Comparison of ENCODE assay signal across 9 cellular contexts in genomic region chr5:6716634-6717149, GRCh38. TPM values are rescaled to one million over a fixed set of nuclear protein-coding genes. Genes with fewer than 3 reads are reported as not detected.
DNase-seq lines count a peak whose midpoint lies in the region; ATAC-seq and TF ChIP-seq lines count a peak whose summit lies in the region.
"Had no signal": no experiment of that assay in that cellular context is flagged by ENCODE, and none has a peak within 500 bp of the region (broad histone marks: within the 10 kb centered on the region; RNA-seq: fewer than 3 reads in every experiment).

No MANE protein-coding gene starts in this region.

- no TSS peak for BruUV-seq in Calu3 (replicated peaks; lab: Mats Ljungman, UMichigan)

- CTCF ChIA-PET in Calu3 (lab: Charles Lee), result no interaction called here

- DNase-seq in Calu3, result no peak
- no peak for DNase-seq in NB4 (ENCODE audit: low read depth)
- no peak for DNase-seq in progenitor cell of endocrine pancreas (ENCODE audit: low spot score, unreplicated experiment)
- DNase-seq in KBM-7, result no peak
- DNase-seq in stimulated activated CD4-positive, alpha-beta T cell treated with anti-CD3 and anti-CD28 coated beads, Interleukin-2, amount 100 ng/mL, for 48 hours, result no peak
- DNase-seq in OCI-M1 (lab: John Stamatoyannopoulos, UW), result no peak

- H3K4me3 Mint-ChIP-seq in Calu3 (ENCODE audit: low read depth, unreplicated experiment) (peak overlapping the region; percentile 78), progenitor cell of endocrine pancreas (ENCODE audit: low read depth) (peak overlapping the region; percentile 82)

- TF ChIP-seq CTCF in Calu3 (IDR thresholded peaks at IDR 0.05; ENCODE audit: unreplicated experiment), result no peak
- TF ChIP-seq CTCF in NB4 (IDR thresholded peaks at IDR 0.05; ENCODE audit: low read depth, low read length), result no peak
- TF ChIP-seq CTCF in progenitor cell of endocrine pancreas (IDR thresholded peaks at IDR 0.05; ENCODE audit: unreplicated experiment), result no peak

- in situ Hi-C loops in KBM-7 (cut with MboI; ENCODE audit: low pct_unique_long_range_greater_than_20kb, low sequenced_read_pairs), result no loop called here

- no peak for TF ChIP-seq POLR2A in NB4 (IDR thresholded peaks at IDR 0.05; ENCODE audit: extremely low read depth, insufficient read length)

- peak overlapping the region; percentile 62 for H3K27ac Mint-ChIP-seq in Calu3 (ENCODE audit: unreplicated experiment)
- H3K27ac Mint-ChIP-seq in progenitor cell of endocrine pancreas, result no peak overlapping the region

- H3K4me1 Mint-ChIP-seq in Calu3 (ENCODE audit: low read depth, unreplicated experiment) (peaks cover 52% of the 10 kb centered on the region), progenitor cell of endocrine pancreas (ENCODE audit: low read depth) (peaks cover 41% of the 10 kb centered on the region)

- H3K36me3 Mint-ChIP-seq in Calu3 (ENCODE audit: insufficient read depth, unreplicated experiment) (peaks cover 35% of the 10 kb centered on the region), progenitor cell of endocrine pancreas (ENCODE audit: insufficient read depth) (no peaks in the 10 kb centered on the region)

- H3K27ac ChIP-seq in ectodermal cell (ENCODE audit: insufficient read depth, low read depth, low read length, poor library complexity, severe bottlenecking), result no peak overlapping the region
- H3K27ac ChIP-seq: prostate gland had no signal

- H3K9me3 ChIP-seq in ectodermal cell (ENCODE audit: control insufficient read depth, low read length), result no peaks in the 10 kb centered on the region
- H3K9me3 ChIP-seq: prostate gland had no signal

- ATAC-seq in GM21381 (IDR thresholded peaks at IDR 0.05; ENCODE audit: unreplicated experiment), result no peak

- WGBS in ectodermal cell, 2 experiments, result 90 to 91% methylated on average over 4 of the region's 4 CpGs

- H3K4me3 ChIP-seq in NB4 (ENCODE audit: low read depth, low read length) (peak overlapping the region; percentile 87), ectodermal cell (ENCODE audit: insufficient read depth, low read depth, low read length) (peak overlapping the region; percentile 13)

- H3K27me3 Mint-ChIP-seq in Calu3 (ENCODE audit: unreplicated experiment), result no peaks in the 10 kb centered on the region
- H3K27me3 Mint-ChIP-seq in progenitor cell of endocrine pancreas, result no peaks in the 10 kb centered on the region

- H3K27me3 ChIP-seq in ectodermal cell (ENCODE audit: control insufficient read depth, insufficient read depth, low read length, poor library complexity, severe bottlenecking), result peaks cover under 1% of the 10 kb centered on the region

- intact Hi-C loops in Calu3 (cut with micrococcal nuclease; ENCODE audit: unreplicated experiment), result no loop called here

- peaks cover 32% of the 10 kb centered on the region for H3K4me1 ChIP-seq in ectodermal cell (ENCODE audit: control insufficient read depth, insufficient read depth, low read length)

- H3K9me3 Mint-ChIP-seq in Calu3 (ENCODE audit: low read depth, unreplicated experiment), result no peaks in the 10 kb centered on the region
- no peaks in the 10 kb centered on the region for H3K9me3 Mint-ChIP-seq in progenitor cell of endocrine pancreas (ENCODE audit: low read depth)

- no peaks in the 10 kb centered on the region for H3K36me3 ChIP-seq in ectodermal cell (ENCODE audit: control insufficient read depth, insufficient read depth, low read length)
- H3K36me3 ChIP-seq: prostate gland had no signal

RNA-seq across cellular contexts. Expression of gene TENT4A, which starts 3.5 kb away (rescaled TPM):
- total RNA-seq in Calu3 (2022) (34.4 and 39.9 TPM in 2 replicates), progenitor cell of endocrine pancreas (30.0 and 31.8 TPM in 2 replicates)
- polyA plus RNA-seq in ectodermal cell (2013, experiment 1 of 4), result 31.8 TPM
- 24.1 TPM for polyA plus RNA-seq in ectodermal cell (2013, experiment 2 of 4)
- polyA plus RNA-seq in ectodermal cell (2013, experiment 3 of 4), result 21.2 TPM
- polyA plus RNA-seq in ectodermal cell (2013, experiment 4 of 4), result 24.5 TPM
